In genomic region chr1:90149101-90149500, GRCh38 we compare ENCODE assay signal across 26 cellular contexts.
DNase-seq lines count a peak whose midpoint lies in the region; ATAC-seq and TF ChIP-seq lines count a peak whose summit lies in the region.
"Had no signal": no experiment of that assay in that cellular context is flagged by ENCODE, and none has a peak within 500 bp of the region (broad histone marks: within the 10 kb centered on the region; RNA-seq: fewer than 3 reads in every experiment).

No MANE protein-coding gene starts in this region.

- H3K4me2 ChIP-seq in SK-N-SH = no peak overlapping the region
- no peak overlapping the region for H3K4me2 ChIP-seq in Loucy (ENCODE audit: low read depth, low read length, poor library complexity, severe bottlenecking)
- H3K4me2 ChIP-seq: A549 had no signal

- H3K9me2 ChIP-seq in SK-N-SH = no peaks in the 10 kb centered on the region
- no peaks in the 10 kb centered on the region for H3K9me2 ChIP-seq in Loucy (replicated peaks; ENCODE audit: low read depth, low read length)

- H3F3A ChIP-seq in SK-N-SH (replicated peaks; ENCODE audit: insufficient read depth) = no peaks in the 10 kb centered on the region
- no peaks in the 10 kb centered on the region for H3F3A ChIP-seq in Loucy (ENCODE audit: low read depth)

- no peaks in the 10 kb centered on the region for H3K4me1 ChIP-seq in SK-N-SH (ENCODE audit: control insufficient read depth in 1 of 2, insufficient read depth in 2 of 2, low read depth in 1 of 2, low read length in 1 of 2)
- no peaks in the 10 kb centered on the region for H3K4me1 ChIP-seq in Loucy (ENCODE audit: insufficient read depth, low read length, poor library complexity, severe bottlenecking)
- no peaks in the 10 kb centered on the region for H3K4me1 ChIP-seq in endodermal cell (ENCODE audit: control insufficient read depth, insufficient read depth, low read length)
- H3K4me1 ChIP-seq: A549, ascending aorta, psoas muscle, tibial nerve had no signal

- H3K27ac Mint-ChIP-seq in endodermal cell (no peak overlapping the region), endothelial cell (ENCODE audit: unreplicated experiment) (no peak overlapping the region)
- H3K27ac Mint-ChIP-seq: activated B cell treated with CpG ODN at 0.5 μM for 24 hours; activated naive CD8-positive, alpha-beta T cell; activated T-helper 17 cell treated with anti-CD3 and anti-CD28 coated beads, Interleukin-2, amount 50 U/mL, for 72 hours; B cell; stimulated activated naive CD8-positive, alpha-beta T cell treated with anti-CD3 and anti-CD28 coated beads, Interleukin-15, amount 100 ng/mL, for 72 hours; T-helper 2 cell treated with Interferon-gamma antibody and Interleukin-4, amounts not matched to agents 5 μg/mL and 100 μg/mL, for 36 hours had no signal

- H3K4me3 Mint-ChIP-seq in endodermal cell (no peak overlapping the region), endothelial cell (ENCODE audit: unreplicated experiment) (no peak overlapping the region)
- H3K4me3 Mint-ChIP-seq: activated B cell treated with CpG ODN at 0.5 μM for 24 hours; activated naive CD8-positive, alpha-beta T cell; activated T-helper 17 cell treated with anti-CD3 and anti-CD28 coated beads, Interleukin-2, amount 50 U/mL, for 72 hours; B cell; stimulated activated naive CD8-positive, alpha-beta T cell treated with anti-CD3 and anti-CD28 coated beads, Interleukin-15, amount 100 ng/mL, for 72 hours; T-helper 2 cell treated with Interferon-gamma antibody and Interleukin-4, amounts not matched to agents 5 μg/mL and 100 μg/mL, for 36 hours had no signal

- peaks cover 37% of the 10 kb centered on the region for H3K9me3 Mint-ChIP-seq in endodermal cell
- no peaks in the 10 kb centered on the region for H3K9me3 Mint-ChIP-seq in endothelial cell (ENCODE audit: unreplicated experiment)

- H3K9me3 ChIP-seq in SK-N-SH = no peaks in the 10 kb centered on the region
- H3K9me3 ChIP-seq in Loucy (ENCODE audit: insufficient read depth, low read depth, low read length) = no peaks in the 10 kb centered on the region
- H3K9me3 ChIP-seq in endodermal cell (ENCODE audit: control insufficient read depth, low read length) = peaks cover 18% of the 10 kb centered on the region
- H3K9me3 ChIP-seq: A549, psoas muscle had no signal

- CTCF ChIA-PET in SK-N-SH (lab: Yijun Ruan, JAX) = interaction anchor here (0.6 kb wide), 1 partner anchor 1768 kb away, joined by 3 read pairs; no protein-coding TSS in a partner anchor

- no peak for ATAC-seq in SK-N-SH treated with all-trans-retinoic acid at 6 μM for 48 hours
- no peak for ATAC-seq in HG02938 (IDR thresholded peaks at IDR 0.05; ENCODE audit: unreplicated experiment)
- ATAC-seq: A549; activated T-helper 17 cell treated with anti-CD3 and anti-CD28 coated beads, Interleukin-2, amount 50 U/mL, for 72 hours; psoas muscle; stimulated activated naive CD8-positive, alpha-beta T cell treated with anti-CD3 and anti-CD28 coated beads, Interleukin-15, amount 100 ng/mL, for 72 hours had no signal

- H4K20me1 ChIP-seq in SK-N-SH (ENCODE audit: insufficient read depth) (no peaks in the 10 kb centered on the region), Loucy (ENCODE audit: insufficient read depth, low read length, poor library complexity, severe bottlenecking) (no peaks in the 10 kb centered on the region)

- H3K27me3 ChIP-seq in SK-N-SH (ENCODE audit: insufficient read depth) (no peaks in the 10 kb centered on the region), Loucy (ENCODE audit: insufficient read depth, low read length, poor library complexity, severe bottlenecking) (no peaks in the 10 kb centered on the region), endodermal cell (ENCODE audit: control insufficient read depth, insufficient read depth, low read length, poor library complexity, severe bottlenecking) (no peaks in the 10 kb centered on the region)
- H3K27me3 ChIP-seq: ascending aorta, tibial nerve had no signal

- WGBS in SK-N-SH (ENCODE audit: low lambda C conversion rate) = 22% methylated on average over 6 of the region's 6 CpGs
- WGBS in endodermal cell (ENCODE audit: insufficient coverage in 1 of 2, insufficient read length in 1 of 2), 2 experiments = 86 to 92% methylated on average over 5 to 6 of the region's 6 CpGs

- peak; percentile 4; the same call in 1 of the 2 replicates for TF ChIP-seq RAD21 in SK-N-SH (IDR thresholded peaks at IDR 0.05; ENCODE audit: low read length)

- POLR2A ChIA-PET in SK-N-SH (lab: Yijun Ruan, JAX) = no interaction called here

- H3K79me2 ChIP-seq in SK-N-SH (ENCODE audit: insufficient read depth) (no peaks in the 10 kb centered on the region), Loucy (ENCODE audit: insufficient read depth, low read length) (no peaks in the 10 kb centered on the region)

- H3K9ac ChIP-seq in SK-N-SH (no peak overlapping the region), Loucy (ENCODE audit: low read depth, low read length, poor library complexity, severe bottlenecking) (no peak overlapping the region), endodermal cell (ENCODE audit: extremely low read depth, low read length, poor library complexity, severe bottlenecking) (no peak overlapping the region)

- H2AFZ ChIP-seq in SK-N-SH (ENCODE audit: low read depth) (no peak overlapping the region), Loucy (ENCODE audit: low read length) (no peak overlapping the region)

- no peaks in the 10 kb centered on the region for H3K36me3 Mint-ChIP-seq in endodermal cell (ENCODE audit: low read depth)
- no peaks in the 10 kb centered on the region for H3K36me3 Mint-ChIP-seq in endothelial cell (ENCODE audit: low read depth, unreplicated experiment)
- H3K36me3 Mint-ChIP-seq: activated naive CD8-positive, alpha-beta T cell had no signal

- DNase-seq in SK-N-SH = no peak
- peak; percentile 55 for DNase-seq in endodermal cell
- no peak for DNase-seq in A172 (ENCODE audit: low spot score)
- no peak for DNase-seq in NCI-H187 (lab: John Stamatoyannopoulos, UW)
- no peak for DNase-seq in endothelial cell (ENCODE audit: low spot score)
- DNase-seq: activated B cell treated with CpG ODN at 0.5 μM for 24 hours; activated CD8-positive, alpha-beta memory T cell treated with anti-CD3 and anti-CD28 coated beads, Interleukin-2, amount 50 U/mL, for 48 hours; caudate nucleus; EL; kidney glomerular epithelial cell; mammary epithelial cell; NCI-H1048; NCI-H2029; NCI-H2227 treated with DMSO at 0.1 percent for 48 hours; psoas muscle; stimulated activated naive CD8-positive, alpha-beta T cell treated with anti-CD3 and anti-CD28 coated beads, Interleukin-15, amount 100 ng/mL, for 72 hours had no signal

- no peak for TF ChIP-seq EP300 in SK-N-SH (IDR thresholded peaks at IDR 0.05; ENCODE audit: borderline replicate concordance in 1 of 2, low read depth in 1 of 2, low read length in 1 of 2)

- H3K27me3 Mint-ChIP-seq in endodermal cell (ENCODE audit: insufficient read depth) = peaks cover 2% of the 10 kb centered on the region
- H3K27me3 Mint-ChIP-seq in endothelial cell (ENCODE audit: unreplicated experiment) = no peaks in the 10 kb centered on the region
- H3K27me3 Mint-ChIP-seq: activated B cell treated with CpG ODN at 0.5 μM for 24 hours had no signal

- H3K27ac ChIP-seq in SK-N-SH (ENCODE audit: low read depth in 2 of 2, low read length in 1 of 2) = no peak overlapping the region
- H3K27ac ChIP-seq in endodermal cell (ENCODE audit: low read depth, low read length) = no peak overlapping the region
- H3K27ac ChIP-seq: A549, ascending aorta, psoas muscle, tibial nerve had no signal

- TF ChIP-seq CTCF in SK-N-SH (IDR thresholded peaks at IDR 0.05) = peak; percentile 29; the same call in 1 of the 2 replicates
- TF ChIP-seq CTCF in Loucy (conservative IDR thresholded peaks at IDR 0.05; ENCODE audit: low read length) = peak; percentile 29; the same call in 1 of the 2 replicates
- TF ChIP-seq CTCF in endodermal cell (conservative IDR thresholded peaks at IDR 0.05) = peak; percentile 63
- no peak for TF ChIP-seq CTCF in endothelial cell (IDR thresholded peaks at IDR 0.05; ENCODE audit: unreplicated experiment)

- no peaks in the 10 kb centered on the region for H3K36me3 ChIP-seq in SK-N-SH (replicated peaks in 1 of 2; ENCODE audit: control insufficient read depth in 1 of 2, insufficient read depth in 2 of 2, low read length in 1 of 2)
- no peaks in the 10 kb centered on the region for H3K36me3 ChIP-seq in Loucy (ENCODE audit: insufficient read depth, low read length)
- H3K36me3 ChIP-seq in endodermal cell (ENCODE audit: control insufficient read depth, insufficient read depth, low read length) = no peaks in the 10 kb centered on the region
- H3K36me3 ChIP-seq: ascending aorta, tibial nerve had no signal

- H3K4me3 ChIP-seq in SK-N-SH (ENCODE audit: low read depth in 2 of 2, low read length in 1 of 2) (no peak overlapping the region), Loucy (ENCODE audit: low read length, poor library complexity, severe bottlenecking) (no peak overlapping the region), endodermal cell (ENCODE audit: low read length) (no peak overlapping the region)
- H3K4me3 ChIP-seq: A549, ascending aorta, psoas muscle, tibial nerve had no signal

- H3K4me1 Mint-ChIP-seq in endodermal cell = no peaks in the 10 kb centered on the region
- H3K4me1 Mint-ChIP-seq in endothelial cell (ENCODE audit: unreplicated experiment) = peaks cover 4% of the 10 kb centered on the region
- H3K4me1 Mint-ChIP-seq: activated B cell treated with CpG ODN at 0.5 μM for 24 hours; activated T-helper 17 cell treated with anti-CD3 and anti-CD28 coated beads, Interleukin-2, amount 50 U/mL, for 72 hours; B cell; stimulated activated naive CD8-positive, alpha-beta T cell treated with anti-CD3 and anti-CD28 coated beads, Interleukin-15, amount 100 ng/mL, for 72 hours had no signal

TF ChIP-seq in SK-N-SH, 30 proteins besides CTCF, POLR2A, EP300 and RAD21 (continues in another document):
- no peak for TF ChIP-seq CHD2 (IDR thresholded peaks at IDR 0.05; ENCODE audit: low read length, partially characterized antibody)
- no peak for TF ChIP-seq RCOR1 (IDR thresholded peaks at IDR 0.05; ENCODE audit: low read length)
- no peak for TF ChIP-seq JUND (IDR thresholded peaks at IDR 0.05)
- TF ChIP-seq MEF2A (IDR thresholded peaks at IDR 0.05; ENCODE audit: borderline replicate concordance, low read depth) = no peak
- no peak for TF ChIP-seq RFX5 (IDR thresholded peaks at IDR 0.05; ENCODE audit: low read length)
- no peak for TF ChIP-seq GATA2 (CRISPR knock-in tag; IDR thresholded peaks at IDR 0.05)
- TF ChIP-seq POLR2AphosphoS5 (IDR thresholded peaks at IDR 0.05; ENCODE audit: low read depth, low read length) = no peak
